ENCODE assay signal across 29 cellular contexts in genomic region chr5:105259581-105260217, GRCh38.
"Had no signal": no experiment of that assay in that cellular context is flagged by ENCODE, and none has a peak within 500 bp of the region (broad histone marks: within the 10 kb centered on the region; RNA-seq: fewer than 3 reads in every experiment).

No MANE protein-coding gene starts in this region.

- H3K27ac Mint-ChIP-seq: effector memory CD8-positive, alpha-beta T cell; immature natural killer cell; naive B cell; nephron; neural progenitor cell; stimulated activated effector memory CD8-positive, alpha-beta T cell treated with anti-CD3 and anti-CD28 coated beads, Interleukin-12 subunit alpha, Interleukin-12 subunit beta, amount 100 ng/mL, for 72 hours; type B pancreatic cell had no signal

- H3K4me3 Mint-ChIP-seq: effector memory CD8-positive, alpha-beta T cell; immature natural killer cell; naive B cell; nephron; neural progenitor cell; stimulated activated effector memory CD8-positive, alpha-beta T cell treated with anti-CD3 and anti-CD28 coated beads, Interleukin-12 subunit alpha, Interleukin-12 subunit beta, amount 100 ng/mL, for 72 hours; type B pancreatic cell had no signal

- H3K27me3 ChIP-seq: gastrocnemius medialis, heart left ventricle, neural progenitor cell, sigmoid colon, stomach, thyroid gland had no signal

- H3K4me3 ChIP-seq: gastrocnemius medialis, heart left ventricle, lower lobe of right lung, mucosa of descending colon, neural progenitor cell, psoas muscle, sigmoid colon, stomach, thyroid gland had no signal

- H3K9me3 Mint-ChIP-seq: nephron, neural progenitor cell, type B pancreatic cell had no signal

- FAIRE-seq: endometrium had no signal

- H3K36me3 ChIP-seq: gastrocnemius medialis, heart left ventricle, lower lobe of right lung, neural progenitor cell, sigmoid colon, stomach, thyroid gland had no signal

- H3K27ac ChIP-seq: gastrocnemius medialis, heart left ventricle, lower lobe of right lung, neural progenitor cell, psoas muscle, sigmoid colon, stomach, thyroid gland had no signal

- H3K27me3 Mint-ChIP-seq: effector memory CD8-positive, alpha-beta T cell; naive B cell; type B pancreatic cell had no signal

- H2AFZ ChIP-seq: neural progenitor cell had no signal

- H3K4me1 ChIP-seq: gastrocnemius medialis, heart left ventricle, lower lobe of right lung, neural progenitor cell, psoas muscle, sigmoid colon, stomach, thyroid gland had no signal

- H3K9ac ChIP-seq: neural progenitor cell had no signal

- H3K4me1 Mint-ChIP-seq: immature natural killer cell; naive B cell; nephron; neural progenitor cell; stimulated activated effector memory CD8-positive, alpha-beta T cell treated with anti-CD3 and anti-CD28 coated beads, Interleukin-12 subunit alpha, Interleukin-12 subunit beta, amount 100 ng/mL, for 72 hours had no signal

- H3K4me2 ChIP-seq: neural progenitor cell had no signal

- H3K9me3 ChIP-seq: gastrocnemius medialis, heart left ventricle, lower lobe of right lung, mucosa of descending colon, psoas muscle, sigmoid colon, stomach, thyroid gland had no signal

- H3K36me3 Mint-ChIP-seq: immature natural killer cell; naive B cell; neural progenitor cell; stimulated activated effector memory CD8-positive, alpha-beta T cell treated with anti-CD3 and anti-CD28 coated beads, Interleukin-12 subunit alpha, Interleukin-12 subunit beta, amount 100 ng/mL, for 72 hours; type B pancreatic cell had no signal

- DNase-seq: cerebellar nuclear complex; cortex of kidney; effector memory CD8-positive, alpha-beta T cell; erythroblast; gastrocnemius medialis; heart left ventricle; hippocampal formation; immature natural killer cell; islet precursor cell; kidney glomerular epithelial cell; left colon; left ventricle myocardium superior; lower lobe of right lung; mucosa of descending colon; naive B cell; posterior cingulate gyrus; psoas muscle; right cardiac atrium; sigmoid colon; stimulated activated CD4-positive, alpha-beta T cell treated with anti-CD3 and anti-CD28 coated beads, Interleukin-2, amount 100 ng/mL, for 24 hours; stimulated activated CD4-positive, alpha-beta T cell treated with anti-CD3 and anti-CD28 coated beads, Interleukin-4, amount 100 ng/mL, for 24 hours; stimulated activated naive CD4-positive, alpha-beta T cell treated with Interleukin-2 at 50 U/mL for 16 hours; stomach; thyroid gland had no signal

- ATAC-seq: effector memory CD8-positive, alpha-beta T cell; gastrocnemius medialis; heart left ventricle; left colon; left ventricle myocardium superior; lower lobe of right lung; mucosa of descending colon; psoas muscle; right cardiac atrium; stimulated activated effector memory CD8-positive, alpha-beta T cell treated with anti-CD3 and anti-CD28 coated beads, Interleukin-12 subunit alpha, Interleukin-12 subunit beta, amount 100 ng/mL, for 72 hours had no signal
